ENCODE assay signal across 12 cellular contexts in genomic region chr13:113532156-113532806, GRCh38. TPM values are rescaled to one million over a fixed set of nuclear protein-coding genes. Genes with fewer than 3 reads are reported as not detected.
DNase-seq lines count a peak whose midpoint lies in the region; ATAC-seq and TF ChIP-seq lines count a peak whose summit lies in the region.
"Had no signal": no experiment of that assay in that cellular context is flagged by ENCODE, and none has a peak within 500 bp of the region (broad histone marks: within the 10 kb centered on the region; RNA-seq: fewer than 3 reads in every experiment).

No MANE protein-coding gene starts in this region.

- peak overlapping the region; percentile 59 for H2AFZ ChIP-seq in trophoblast cell (ENCODE audit: insufficient read depth, low read length, poor library complexity)
- H2AFZ ChIP-seq: parathyroid adenoma had no signal

- H3K4me1 ChIP-seq in adrenal gland (replicated peaks in 1 of 2) (peaks cover 6 to 9% of the 10 kb centered on the region in 2 donors), trophoblast cell (ENCODE audit: control insufficient read depth in 1 of 2, insufficient read depth in 2 of 2, low read length in 2 of 2) (peaks cover 35 to 36% of the 10 kb centered on the region in 2 experiments), psoas muscle (no peaks in the 10 kb centered on the region)
- H3K4me1 ChIP-seq: parathyroid adenoma had no signal

- H2BK5ac ChIP-seq in trophoblast cell (ENCODE audit: low read depth, low read length, poor library complexity): peak overlapping the region; percentile 97

- peaks cover 20% of the 10 kb centered on the region for H3K79me2 ChIP-seq in trophoblast cell (ENCODE audit: control insufficient read depth, insufficient read depth, low read length, poor library complexity)
- H3K79me2 ChIP-seq: parathyroid adenoma had no signal

- intact Hi-C loops in adrenal gland (cut with DNase I): no loop called here
- intact Hi-C loops in psoas muscle (cut with DNase I): no loop called here

- no peak overlapping the region for H3K9ac ChIP-seq in trophoblast cell (ENCODE audit: low read length)
- H3K9ac ChIP-seq: parathyroid adenoma had no signal

- H2BK120ac ChIP-seq in trophoblast cell (ENCODE audit: insufficient read depth, low read length, poor library complexity): peak overlapping the region; percentile 97

- H2BK12ac ChIP-seq in trophoblast cell (ENCODE audit: low read length): peak overlapping the region; percentile 93

- H3K4me2 ChIP-seq in trophoblast cell (ENCODE audit: low read length): peak overlapping the region; percentile 53

- H3K4me3 ChIP-seq in adrenal gland (no peak overlapping the region), trophoblast cell (ENCODE audit: low read depth, low read length) (no peak overlapping the region), psoas muscle (no peak overlapping the region)
- H3K4me3 ChIP-seq: thyroid gland had no signal

- peak overlapping the region; percentile 98 for H3K14ac ChIP-seq in trophoblast cell (ENCODE audit: low read length)

- no peak for ATAC-seq in psoas muscle

- WGBS in adrenal gland, 4 donors: 52 to 79% (median 57%) methylated on average over 6 to 16 of the region's 16 CpGs
- WGBS in trophoblast cell (ENCODE audit: extremely low coverage, insufficient coverage, insufficient read length): no CpG with 5 or more reads among the region's 16 CpGs
- 80 to 87% (median 81%) methylated on average over 15 to 16 of the region's 16 CpGs for WGBS in psoas muscle, 3 donors

- peak overlapping the region; percentile 94 for H2AK5ac ChIP-seq in trophoblast cell (ENCODE audit: low read length)

- no peaks in the 10 kb centered on the region for H3K27me3 ChIP-seq in adrenal gland
- no peaks in the 10 kb centered on the region for H3K27me3 ChIP-seq in trophoblast cell (ENCODE audit: insufficient read depth, low read length)
- no peaks in the 10 kb centered on the region for H3K27me3 ChIP-seq in psoas muscle (ENCODE audit: insufficient read depth in 3 of 3, low read length in 2 of 3)
- H3K27me3 ChIP-seq: thyroid gland had no signal

- H4K91ac ChIP-seq in trophoblast cell (ENCODE audit: low read depth, low read length): peak overlapping the region; percentile 99

- H3K9me3 ChIP-seq in adrenal gland (replicated peaks in 1 of 3) (no peaks in the 10 kb centered on the region), trophoblast cell (ENCODE audit: insufficient read depth, low read depth, low read length) (peaks cover 5% of the 10 kb centered on the region), psoas muscle (no peaks in the 10 kb centered on the region)
- H3K9me3 ChIP-seq: thyroid gland had no signal

- peak overlapping the region in 4 of 5 donors; percentile 45 to 79 (median 71) for H3K27ac ChIP-seq in adrenal gland
- peak overlapping the region; percentile 99 for H3K27ac ChIP-seq in trophoblast cell (ENCODE audit: low read depth, low read length)
- H3K27ac ChIP-seq in psoas muscle: no peak overlapping the region
- H3K27ac ChIP-seq: parathyroid adenoma, thyroid gland had no signal

- peaks cover 0 to 25% of the 10 kb centered on the region in 2 donors for H3K36me3 ChIP-seq in adrenal gland (replicated peaks in 1 of 2)
- H3K36me3 ChIP-seq in trophoblast cell (ENCODE audit: control insufficient read depth in 1 of 2, insufficient read depth in 2 of 2, low read length in 2 of 2): peaks cover 25 to 26% of the 10 kb centered on the region in 2 experiments
- H3K36me3 ChIP-seq in psoas muscle (ENCODE audit: insufficient read depth in 1 of 2, low read depth in 1 of 2): peaks cover 0 to 45% of the 10 kb centered on the region in 2 donors
- H3K36me3 ChIP-seq: thyroid gland had no signal

- peaks cover 33% of the 10 kb centered on the region for H3K79me1 ChIP-seq in trophoblast cell (ENCODE audit: low read length)

- no peak for TF ChIP-seq POLR2A in adrenal gland (IDR thresholded peaks at IDR 0.05)

- TF ChIP-seq CTCF in adrenal gland (IDR thresholded peaks at IDR 0.05) (no peak), psoas muscle (IDR thresholded peaks at IDR 0.05) (no peak)

- H3K23ac ChIP-seq in trophoblast cell (ENCODE audit: low read length): peak overlapping the region; percentile 10

- H4K12ac ChIP-seq in trophoblast cell (ENCODE audit: low read depth, low read length): peak overlapping the region; percentile 82

- DNase-seq in ELR (ENCODE audit: low read depth) (peak; percentile 72), adrenal gland (peak in 4 of 7 donors; percentile 39 to 52 (median 44)), glomerular visceral epithelial cell (ENCODE audit: extremely low spot score) (peak; percentile 17), trophoblast cell (peak; percentile 41 to 67), psoas muscle (no peak), T-helper 9 cell (no peak)
- no peak for DNase-seq in activated effector memory CD4-positive, alpha-beta T cell treated with Interleukin-2 at 50 U/mL for 16 hours
- DNase-seq in stimulated activated naive CD4-positive, alpha-beta T cell (lab: John Stamatoyannopoulos, UW): no peak
- DNase-seq: NCI-H1092 treated with DMSO at 0.1 percent for 48 hours, T-helper 2 cell had no signal

- H3K18ac ChIP-seq in trophoblast cell (ENCODE audit: low read length): peak overlapping the region; percentile 91

- H4K8ac ChIP-seq in trophoblast cell (ENCODE audit: low read depth, low read length): peak overlapping the region; percentile 85

- H3K4ac ChIP-seq in trophoblast cell (ENCODE audit: low read depth, low read length): peak overlapping the region; percentile 83

RNA-seq across cellular contexts. Expression of gene DCUN1D2, which starts 41.8 kb away (rescaled TPM):
- total RNA-seq in adrenal gland (10 to 100 TPM in 7 of 8 donors, 1 to 10 TPM in 1; 8.1 to 23.5 (median 17.4) TPM), psoas muscle (10 to 100 TPM; 65.7 to 87.0 (median 77.6) TPM)
- polyA plus RNA-seq in adrenal gland (10 to 100 TPM in 2 of 3 donors, 1 to 10 TPM in 1; 9.4 to 28.0 (median 21.7) TPM), psoas muscle (100 to 1,000 TPM in 1 of 3 donors, 10 to 100 TPM in 2; 32.4 to 151 (median 57.2) TPM)
- 15.9 and 16.7 TPM in 2 replicates for polyA plus RNA-seq in trophoblast cell (2013)

RNA-seq across cellular contexts. Expression of gene TFDP1, which starts 52.3 kb away (rescaled TPM):
- 10 to 100 TPM; 24.6 to 50.0 (median 36.5) TPM for total RNA-seq in adrenal gland
- polyA plus RNA-seq in adrenal gland: 10 to 100 TPM; 16.5 to 36.0 (median 22.8) TPM
- 59.9 and 61.4 TPM in 2 replicates for polyA plus RNA-seq in trophoblast cell (2013)
- total RNA-seq in psoas muscle: 10 to 100 TPM; 27.3 to 37.2 (median 31.6) TPM
- 10 to 100 TPM; 18.8 to 40.2 (median 31.4) TPM for polyA plus RNA-seq in psoas muscle

Comparison
In these comparisons a context has a peak if more than half of its experiments do, and no peak if none do; other contexts are left out.
1. DNase-seq: peak in ELR (single experiment), adrenal gland (4 of 7), glomerular visceral epithelial cell (single experiment) and trophoblast cell (2 of 2); none in psoas muscle (0 of 2), activated effector memory CD4-positive, alpha-beta T cell treated with Interleukin-2 at 50 U/mL for 16 hours (single experiment), stimulated activated naive CD4-positive, alpha-beta T cell (0 of 6) and T-helper 9 cell (single experiment).